ENCODE assay signal across 15 cellular contexts in the genomic region with DNA sequence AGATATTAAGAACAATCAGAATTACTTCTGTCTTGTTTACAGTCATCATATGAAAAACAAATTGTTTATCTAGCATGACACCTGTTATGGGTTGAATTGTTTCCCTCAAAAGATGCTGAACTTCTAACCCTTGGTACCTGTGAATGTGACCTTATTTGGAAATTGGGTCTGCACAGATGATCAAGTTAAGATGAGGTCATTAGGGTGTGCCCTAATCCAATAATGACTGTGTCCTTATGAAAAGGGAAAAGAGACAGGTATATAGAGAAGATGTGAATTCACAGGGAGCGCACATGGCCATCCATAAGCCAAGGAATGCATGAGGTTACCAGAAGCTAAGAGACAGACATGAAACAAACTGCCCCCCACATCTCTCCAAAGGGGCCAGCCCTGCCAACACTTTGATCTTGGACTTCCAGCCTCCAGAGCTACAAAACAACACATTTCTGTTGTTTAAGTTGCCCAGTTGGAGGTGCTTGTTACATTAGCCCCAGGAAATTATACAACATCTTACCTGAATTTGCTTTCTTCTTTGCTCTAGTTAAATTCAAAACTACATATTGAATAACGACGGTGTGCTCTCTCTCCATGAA. TPM values are rescaled to one million over a fixed set of nuclear protein-coding genes. Genes with fewer than 3 reads are reported as not detected.
DNase-seq lines count a peak whose midpoint lies in the region; FAIRE-seq and TF ChIP-seq lines count a peak whose summit lies in the region.
"Had no signal": no experiment of that assay in that cellular context is flagged by ENCODE, and none has a peak within 500 bp of the region (broad histone marks: within the 10 kb centered on the region; RNA-seq: fewer than 3 reads in every experiment).

No MANE protein-coding gene starts in this region.

- H3K27ac Mint-ChIP-seq in MCF 10A (ENCODE audit: low read depth, unreplicated experiment) = peak overlapping the region; percentile 31
- H3K27ac Mint-ChIP-seq: GM23338 had no signal

- POLR2A ChIA-PET in MCF 10A (lab: Yijun Ruan, JAX) = interaction anchor here (0.6 kb wide), 1 partner anchor 18 kb away, joined by 3 read pairs; no protein-coding TSS in a partner anchor

- no peak overlapping the region for H3K4me2 ChIP-seq in mammary epithelial cell (ENCODE audit: insufficient read depth, low read depth, low read length)
- H3K4me2 ChIP-seq in hepatocyte = no peak overlapping the region
- H3K4me2 ChIP-seq: GM23338, KMS-11 had no signal

- peaks cover 4% of the 10 kb centered on the region for H3K4me1 Mint-ChIP-seq in MCF 10A (ENCODE audit: insufficient read depth, unreplicated experiment)

- dilution Hi-C loops in mammary epithelial cell (cut with HindIII; ENCODE audit: low sequenced_read_pairs) = no loop called here

- H3K27me3 ChIP-seq in mammary epithelial cell (ENCODE audit: insufficient read depth, low read length) (no peaks in the 10 kb centered on the region), hepatocyte (peaks cover 3% of the 10 kb centered on the region)
- H3K27me3 ChIP-seq: vagina had no signal

- H3K4me3 Mint-ChIP-seq in MCF 10A (ENCODE audit: unreplicated experiment) = no peak overlapping the region
- H3K4me3 Mint-ChIP-seq: GM23338 had no signal

- H3K27ac ChIP-seq in mammary epithelial cell (ENCODE audit: insufficient read depth, low read depth, low read length) (no peak overlapping the region), hepatocyte (peak overlapping the region; percentile 88)
- H3K27ac ChIP-seq: KMS-11, vagina had no signal

- H3K4me3 ChIP-seq in mammary epithelial cell (replicated peaks in 1 of 3; ENCODE audit: insufficient read depth in 1 of 3, low read depth in 2 of 3, low read length in 3 of 3) (no peak overlapping the region), hepatocyte (no peak overlapping the region)
- H3K4me3 ChIP-seq: GM23338, vagina had no signal

- in situ Hi-C loops in mammary epithelial cell (cut with MboI; ENCODE audit: low sequenced_read_pairs in 2 of 2) = loop anchor here in 1 of 2 donors (10.0 kb wide), 2 partner anchors 104 to 176 kb away; a partner anchor contains a TSS

- H4K20me1 ChIP-seq in mammary epithelial cell (ENCODE audit: insufficient read depth, low read length) (no peaks in the 10 kb centered on the region), hepatocyte (ENCODE audit: insufficient read depth, poor library complexity, severe bottlenecking) (peaks cover 4% of the 10 kb centered on the region)

- no peak for DNase-seq in MCF 10A (ENCODE audit: unreplicated experiment)
- DNase-seq in mammary epithelial cell = no peak
- DNase-seq in SW480 (ENCODE audit: low spot score) = peak; percentile 92
- DNase-seq in hepatocyte (ENCODE audit: low spot score) = no peak
- DNase-seq in HK-2 (ENCODE audit: unreplicated experiment) = no peak
- no peak for DNase-seq in cerebellar cortex (ENCODE audit: low spot score)
- no peak for DNase-seq in HTR-8/SVneo (ENCODE audit: insufficient read length, low spot score)
- DNase-seq: erythroblast, glutamatergic neuron, NCI-H1436, T-helper 9 cell had no signal

- CTCF ChIA-PET in MCF 10A (lab: Yijun Ruan, JAX) = interaction anchor here (0.6 to 2.8 kb wide), 7 partner anchors 31 to 176 kb away, joined by 3 to 12 read pairs (median 4); no protein-coding TSS in a partner anchor
- CTCF ChIA-PET in mammary epithelial cell (lab: Charles Lee; ENCODE audit: low non-redundant PET) = no interaction called here

- no peaks in the 10 kb centered on the region for H3K36me3 ChIP-seq in mammary epithelial cell (ENCODE audit: insufficient read depth, low read length)
- no peaks in the 10 kb centered on the region for H3K36me3 ChIP-seq in hepatocyte (replicated peaks; ENCODE audit: insufficient read depth, low read depth)
- H3K36me3 ChIP-seq: vagina had no signal

- WGBS in mammary epithelial cell (ENCODE audit: low coverage, missing lambda C conversion rate) = 87% methylated on average over 3 of the region's 3 CpGs
- WGBS in hepatocyte (ENCODE audit: low lambda C conversion rate, missing lambda C conversion rate) = 91% methylated on average over 3 of the region's 3 CpGs

- H3K79me2 ChIP-seq in mammary epithelial cell (ENCODE audit: insufficient read depth, low read length) (peaks cover 26% of the 10 kb centered on the region), hepatocyte (peaks cover 13% of the 10 kb centered on the region)

- H3K9ac ChIP-seq in mammary epithelial cell (ENCODE audit: insufficient read depth, low read length) = no peak overlapping the region
- H3K9ac ChIP-seq: KMS-11 had no signal

- H3K9me3 ChIP-seq in mammary epithelial cell (replicated peaks; ENCODE audit: insufficient read depth, low read length) (no peaks in the 10 kb centered on the region), hepatocyte (ENCODE audit: low read depth) (no peaks in the 10 kb centered on the region)
- H3K9me3 ChIP-seq: vagina had no signal

- no peak for FAIRE-seq in HTR-8/SVneo (lab: Jason Lieb, UNC)
- FAIRE-seq: keratinocyte had no signal

- H3K9me2 ChIP-seq in hepatocyte (replicated peaks; ENCODE audit: insufficient read depth) = no peaks in the 10 kb centered on the region

- no TSS peak for BruUV-seq in MCF 10A (replicated peaks; lab: Mats Ljungman, UMichigan)
- BruUV-seq in mammary epithelial cell (replicated peaks; lab: Mats Ljungman, UMichigan) = no TSS peak

- no peak overlapping the region for H2AFZ ChIP-seq in mammary epithelial cell (ENCODE audit: low read depth, low read length)
- no peak overlapping the region for H2AFZ ChIP-seq in hepatocyte
- H2AFZ ChIP-seq: GM23338 had no signal

- H3K4me1 ChIP-seq in mammary epithelial cell (ENCODE audit: insufficient read depth, low read length) (peaks cover 25% of the 10 kb centered on the region), hepatocyte (ENCODE audit: insufficient read depth) (peaks cover 24% of the 10 kb centered on the region)

- H3K27me3 Mint-ChIP-seq in MCF 10A (ENCODE audit: insufficient read depth, unreplicated experiment) = no peaks in the 10 kb centered on the region

- intact Hi-C loops in MCF 10A (cut with micrococcal nuclease) = loop anchor here (5.0 kb wide), 3 partner anchors 92 to 223 kb away; no protein-coding TSS in a partner anchor
- intact Hi-C loops in mammary epithelial cell (cut with micrococcal nuclease) = loop anchor here (10.0 kb wide), 1 partner anchor 364 kb away; no protein-coding TSS in a partner anchor

- no peak for TF ChIP-seq CTCF in MCF 10A (IDR thresholded peaks at IDR 0.05; ENCODE audit: unreplicated experiment)
- no peak for TF ChIP-seq CTCF in mammary epithelial cell (conservative IDR thresholded peaks at IDR 0.05 in 1 of 2, IDR thresholded peaks at IDR 0.05 in 1 of 2; ENCODE audit: extremely low read depth in 1 of 2, insufficient read depth in 1 of 2, low read depth in 1 of 2, low read length in 2 of 2)
- TF ChIP-seq CTCF in hepatocyte (IDR thresholded peaks at IDR 0.05; ENCODE audit: poor library complexity) = no peak

- peaks cover 5% of the 10 kb centered on the region for H3K36me3 Mint-ChIP-seq in MCF 10A (ENCODE audit: insufficient read depth, unreplicated experiment)

- H3K9me3 Mint-ChIP-seq in MCF 10A (ENCODE audit: unreplicated experiment) = no peaks in the 10 kb centered on the region
- H3K9me3 Mint-ChIP-seq: GM23338 had no signal

RNA-seq across cellular contexts. Expression of a gene that starts 2.3 kb away (rescaled TPM):
- total RNA-seq in MCF 10A (2022) (136 and 144 TPM in 2 replicates), mammary epithelial cell (10 to 100 TPM; 26.3 to 82.8 TPM), hepatocyte (13.8 and 22.5 TPM in 2 replicates)
- polyA plus RNA-seq in mammary epithelial cell (75.1 TPM), hepatocyte (37.4 and 39.1 TPM in 2 replicates)
- polyA minus RNA-seq in mammary epithelial cell = 56.5 TPM
